ENCODE assay signal across 1 cellular context in the genomic region with DNA sequence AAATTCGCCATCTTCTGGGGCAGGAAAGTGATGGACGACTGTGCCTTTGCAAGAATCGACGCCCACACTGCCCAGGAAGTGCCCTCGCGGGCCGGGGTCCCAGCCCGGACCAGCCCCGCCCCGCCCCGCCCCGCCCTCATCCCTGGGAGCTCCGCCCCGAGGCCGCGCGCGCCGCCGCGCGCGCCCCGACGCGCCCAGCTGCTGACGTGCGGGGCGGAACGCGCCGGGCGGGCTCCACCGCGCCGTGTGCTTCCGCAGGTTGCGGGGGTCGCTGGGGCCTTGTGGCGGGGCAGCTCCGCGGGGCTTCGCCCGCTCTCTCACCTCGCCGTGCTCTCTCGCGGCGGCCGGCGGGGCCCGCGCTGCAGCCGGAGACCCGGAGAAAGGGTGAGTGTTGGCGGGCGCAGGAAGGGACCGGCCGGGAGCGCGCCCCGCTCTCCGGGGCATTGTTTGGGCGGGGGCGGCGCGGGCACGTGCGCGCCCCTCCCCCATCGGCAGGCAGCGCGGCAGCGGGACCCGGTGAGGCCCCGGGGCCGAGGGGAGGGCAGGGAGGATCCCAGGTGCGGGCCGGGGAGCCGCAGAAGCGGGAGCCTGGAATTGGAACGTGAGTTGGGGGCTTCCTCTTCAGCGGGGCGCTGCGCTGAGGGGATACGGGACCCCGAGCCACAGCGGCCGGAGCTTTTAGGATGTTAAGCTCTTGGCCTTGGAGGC.
TF ChIP-seq lines count a peak whose summit lies in the region.

A gene (plus strand): TSS at position 188 of the 708 bp plus-strand sequence. CDS start 17,366 bp downstream, outside the sequence.

TF ChIP-seq in K562, 482 proteins besides CTCF, POLR2A, EP300 and RAD21 (continued from another document and continues in another):
- TF ChIP-seq, protein P1, sequence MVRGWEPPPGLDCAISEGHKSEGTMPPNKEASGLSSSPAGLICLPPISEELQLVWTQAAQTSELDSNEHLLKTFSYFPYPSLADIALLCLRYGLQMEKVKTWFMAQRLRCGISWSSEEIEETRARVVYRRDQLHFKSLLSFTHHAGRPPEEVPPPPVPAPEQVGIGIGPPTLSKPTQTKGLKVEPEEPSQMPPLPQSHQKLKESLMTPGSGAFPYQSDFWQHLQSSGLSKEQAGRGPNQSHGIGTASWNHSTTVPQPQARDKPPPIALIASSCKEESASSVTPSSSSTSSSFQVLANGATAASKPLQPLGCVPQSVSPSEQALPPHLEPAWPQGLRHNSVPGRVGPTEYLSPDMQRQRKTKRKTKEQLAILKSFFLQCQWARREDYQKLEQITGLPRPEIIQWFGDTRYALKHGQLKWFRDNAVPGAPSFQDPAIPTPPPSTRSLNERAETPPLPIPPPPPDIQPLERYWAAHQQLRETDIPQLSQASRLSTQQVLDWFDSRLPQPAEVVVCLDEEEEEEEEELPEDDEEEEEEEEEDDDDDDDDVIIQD (CRISPR knock-in tag; IDR thresholded peaks at IDR 0.05): no peak
- TF ChIP-seq L3MBTL2 (IDR thresholded peaks at IDR 0.05) (peak; percentile 56), CCNT2 (IDR thresholded peaks at IDR 0.05; ENCODE audit: borderline replicate concordance, extremely low read depth, insufficient read length, low read depth, low read length) (peak; percentile 76), ZBTB1 (CRISPR knock-in tag; IDR thresholded peaks at IDR 0.05; ENCODE audit: borderline replicate concordance, low read depth) (peak; percentile 79), TSC22D4 (tag; IDR thresholded peaks at IDR 0.05) (no peak), HDAC1 (IDR thresholded peaks at IDR 0.05) (no peak), SMARCA4 (IDR thresholded peaks at IDR 0.05) (no peak), KLF13 (tag; IDR thresholded peaks at IDR 0.05; ENCODE audit: borderline replicate concordance, low read depth) (no peak), POLR2G (IDR thresholded peaks at IDR 0.05; ENCODE audit: low read depth, low read length) (peak; percentile 90), CREM (IDR thresholded peaks at IDR 0.05; ENCODE audit: low read depth) (peak; percentile 69; the same call in 1 of the 2 replicates), JUN (IDR thresholded peaks at IDR 0.05; ENCODE audit: borderline replicate concordance, low read depth, low read length) (no peak), JUN (CRISPR knock-in tag; IDR thresholded peaks at IDR 0.05; ENCODE audit: borderline replicate concordance) (no peak), RBM15 (IDR thresholded peaks at IDR 0.05; ENCODE audit: insufficient read depth, low read length) (no peak), ZNF644 (tag; IDR thresholded peaks at IDR 0.05; ENCODE audit: low read depth) (peak; percentile 87), ZNF133 (CRISPR knock-in tag; IDR thresholded peaks at IDR 0.05) (no peak), FOXK1 (CRISPR knock-in tag; IDR thresholded peaks at IDR 0.05; ENCODE audit: borderline replicate concordance) (no peak), ELF4 (CRISPR knock-in tag; IDR thresholded peaks at IDR 0.05) (no peak), HLTF (IDR thresholded peaks at IDR 0.05) (no peak), XRCC3 (IDR thresholded peaks at IDR 0.05) (no peak), DIDO1 (tag; IDR thresholded peaks at IDR 0.05; ENCODE audit: low read depth) (no peak), ZFP1 (CRISPR knock-in tag; IDR thresholded peaks at IDR 0.05) (no peak), PCBP1 (IDR thresholded peaks at IDR 0.05; ENCODE audit: low read depth, low read length, poor library complexity, severe bottlenecking) (no peak), RCOR1 (IDR thresholded peaks at IDR 0.05; ENCODE audit: borderline replicate concordance in 1 of 2, low read depth in 2 of 2, low read length in 2 of 2) (no peak)
- TF ChIP-seq, protein P2, sequence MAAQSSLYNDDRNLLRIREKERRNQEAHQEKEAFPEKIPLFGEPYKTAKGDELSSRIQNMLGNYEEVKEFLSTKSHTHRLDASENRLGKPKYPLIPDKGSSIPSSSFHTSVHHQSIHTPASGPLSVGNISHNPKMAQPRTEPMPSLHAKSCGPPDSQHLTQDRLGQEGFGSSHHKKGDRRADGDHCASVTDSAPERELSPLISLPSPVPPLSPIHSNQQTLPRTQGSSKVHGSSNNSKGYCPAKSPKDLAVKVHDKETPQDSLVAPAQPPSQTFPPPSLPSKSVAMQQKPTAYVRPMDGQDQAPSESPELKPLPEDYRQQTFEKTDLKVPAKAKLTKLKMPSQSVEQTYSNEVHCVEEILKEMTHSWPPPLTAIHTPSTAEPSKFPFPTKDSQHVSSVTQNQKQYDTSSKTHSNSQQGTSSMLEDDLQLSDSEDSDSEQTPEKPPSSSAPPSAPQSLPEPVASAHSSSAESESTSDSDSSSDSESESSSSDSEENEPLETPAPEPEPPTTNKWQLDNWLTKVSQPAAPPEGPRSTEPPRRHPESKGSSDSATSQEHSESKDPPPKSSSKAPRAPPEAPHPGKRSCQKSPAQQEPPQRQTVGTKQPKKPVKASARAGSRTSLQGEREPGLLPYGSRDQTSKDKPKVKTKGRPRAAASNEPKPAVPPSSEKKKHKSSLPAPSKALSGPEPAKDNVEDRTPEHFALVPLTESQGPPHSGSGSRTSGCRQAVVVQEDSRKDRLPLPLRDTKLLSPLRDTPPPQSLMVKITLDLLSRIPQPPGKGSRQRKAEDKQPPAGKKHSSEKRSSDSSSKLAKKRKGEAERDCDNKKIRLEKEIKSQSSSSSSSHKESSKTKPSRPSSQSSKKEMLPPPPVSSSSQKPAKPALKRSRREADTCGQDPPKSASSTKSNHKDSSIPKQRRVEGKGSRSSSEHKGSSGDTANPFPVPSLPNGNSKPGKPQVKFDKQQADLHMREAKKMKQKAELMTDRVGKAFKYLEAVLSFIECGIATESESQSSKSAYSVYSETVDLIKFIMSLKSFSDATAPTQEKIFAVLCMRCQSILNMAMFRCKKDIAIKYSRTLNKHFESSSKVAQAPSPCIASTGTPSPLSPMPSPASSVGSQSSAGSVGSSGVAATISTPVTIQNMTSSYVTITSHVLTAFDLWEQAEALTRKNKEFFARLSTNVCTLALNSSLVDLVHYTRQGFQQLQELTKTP (IDR thresholded peaks at IDR 0.05; ENCODE audit: low read depth in 1 of 2, partially characterized antibody in 2 of 2): no peak
- TF ChIP-seq, protein P3, sequence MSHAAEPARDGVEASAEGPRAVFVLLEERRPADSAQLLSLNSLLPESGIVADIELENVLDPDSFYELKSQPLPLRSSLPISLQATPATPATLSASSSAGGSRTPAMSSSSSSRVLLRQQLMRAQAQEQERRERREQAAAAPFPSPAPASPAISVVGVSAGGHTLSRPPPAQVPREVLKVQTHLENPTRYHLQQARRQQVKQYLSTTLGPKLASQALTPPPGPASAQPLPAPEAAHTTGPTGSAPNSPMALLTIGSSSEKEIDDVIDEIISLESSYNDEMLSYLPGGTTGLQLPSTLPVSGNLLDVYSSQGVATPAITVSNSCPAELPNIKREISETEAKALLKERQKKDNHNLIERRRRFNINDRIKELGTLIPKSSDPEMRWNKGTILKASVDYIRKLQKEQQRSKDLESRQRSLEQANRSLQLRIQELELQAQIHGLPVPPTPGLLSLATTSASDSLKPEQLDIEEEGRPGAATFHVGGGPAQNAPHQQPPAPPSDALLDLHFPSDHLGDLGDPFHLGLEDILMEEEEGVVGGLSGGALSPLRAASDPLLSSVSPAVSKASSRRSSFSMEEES (CRISPR knock-in tag; IDR thresholded peaks at IDR 0.05): no peak
- TF ChIP-seq, protein P4, sequence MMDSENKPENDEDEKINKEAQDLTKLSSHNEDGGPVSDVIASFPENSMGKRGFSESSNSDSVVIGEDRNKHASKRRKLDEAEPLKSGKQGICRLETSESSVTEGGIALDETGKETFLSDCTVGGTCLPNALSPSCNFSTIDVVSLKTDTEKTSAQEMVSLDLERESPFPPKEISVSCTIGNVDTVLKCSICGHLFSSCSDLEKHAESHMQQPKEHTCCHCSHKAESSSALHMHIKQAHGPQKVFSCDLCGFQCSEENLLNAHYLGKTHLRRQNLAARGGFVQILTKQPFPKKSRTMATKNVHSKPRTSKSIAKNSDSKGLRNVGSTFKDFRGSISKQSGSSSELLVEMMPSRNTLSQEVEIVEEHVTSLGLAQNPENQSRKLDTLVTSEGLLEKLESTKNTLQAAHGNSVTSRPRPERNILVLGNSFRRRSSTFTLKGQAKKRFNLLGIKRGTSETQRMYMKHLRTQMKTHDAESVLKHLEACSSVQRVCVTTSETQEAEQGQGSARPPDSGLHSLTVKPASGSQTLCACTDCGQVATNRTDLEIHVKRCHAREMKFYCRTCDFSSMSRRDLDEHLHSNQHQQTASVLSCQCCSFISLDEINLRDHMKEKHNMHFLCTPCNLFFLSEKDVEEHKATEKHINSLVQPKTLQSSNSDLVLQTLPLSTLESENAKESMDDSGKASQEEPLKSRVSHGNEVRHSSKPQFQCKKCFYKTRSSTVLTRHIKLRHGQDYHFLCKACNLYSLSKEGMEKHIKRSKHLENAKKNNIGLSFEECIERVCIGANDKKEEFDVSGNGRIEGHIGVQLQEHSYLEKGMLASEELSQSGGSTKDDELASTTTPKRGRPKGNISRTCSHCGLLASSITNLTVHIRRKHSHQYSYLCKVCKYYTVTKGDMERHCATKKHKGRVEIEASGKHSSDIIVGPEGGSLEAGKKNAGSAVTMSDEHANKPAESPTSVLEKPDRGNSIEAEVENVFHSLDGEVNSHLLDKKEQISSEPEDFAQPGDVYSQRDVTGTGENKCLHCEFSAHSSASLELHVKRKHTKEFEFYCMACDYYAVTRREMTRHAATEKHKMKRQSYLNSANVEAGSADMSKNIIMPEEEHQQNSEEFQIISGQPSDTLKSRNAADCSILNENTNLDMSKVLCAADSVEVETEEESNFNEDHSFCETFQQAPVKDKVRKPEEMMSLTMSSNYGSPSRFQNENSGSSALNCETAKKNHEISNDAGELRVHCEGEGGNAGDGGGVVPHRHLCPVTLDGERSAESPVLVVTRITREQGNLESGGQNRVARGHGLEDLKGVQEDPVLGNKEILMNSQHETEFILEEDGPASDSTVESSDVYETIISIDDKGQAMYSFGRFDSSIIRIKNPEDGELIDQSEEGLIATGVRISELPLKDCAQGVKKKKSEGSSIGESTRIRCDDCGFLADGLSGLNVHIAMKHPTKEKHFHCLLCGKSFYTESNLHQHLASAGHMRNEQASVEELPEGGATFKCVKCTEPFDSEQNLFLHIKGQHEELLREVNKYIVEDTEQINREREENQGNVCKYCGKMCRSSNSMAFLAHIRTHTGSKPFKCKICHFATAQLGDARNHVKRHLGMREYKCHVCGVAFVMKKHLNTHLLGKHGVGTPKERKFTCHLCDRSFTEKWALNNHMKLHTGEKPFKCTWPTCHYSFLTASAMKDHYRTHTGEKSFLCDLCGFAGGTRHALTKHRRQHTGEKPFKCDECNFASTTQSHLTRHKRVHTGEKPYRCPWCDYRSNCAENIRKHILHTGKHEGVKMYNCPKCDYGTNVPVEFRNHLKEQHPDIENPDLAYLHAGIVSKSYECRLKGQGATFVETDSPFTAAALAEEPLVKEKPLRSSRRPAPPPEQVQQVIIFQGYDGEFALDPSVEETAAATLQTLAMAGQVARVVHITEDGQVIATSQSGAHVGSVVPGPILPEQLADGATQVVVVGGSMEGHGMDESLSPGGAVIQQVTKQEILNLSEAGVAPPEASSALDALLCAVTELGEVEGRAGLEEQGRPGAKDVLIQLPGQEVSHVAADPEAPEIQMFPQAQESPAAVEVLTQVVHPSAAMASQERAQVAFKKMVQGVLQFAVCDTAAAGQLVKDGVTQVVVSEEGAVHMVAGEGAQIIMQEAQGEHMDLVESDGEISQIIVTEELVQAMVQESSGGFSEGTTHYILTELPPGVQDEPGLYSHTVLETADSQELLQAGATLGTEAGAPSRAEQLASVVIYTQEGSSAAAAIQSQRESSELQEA (IDR thresholded peaks at IDR 0.05; ENCODE audit: low read depth): no peak
- TF ChIP-seq, protein P5, sequence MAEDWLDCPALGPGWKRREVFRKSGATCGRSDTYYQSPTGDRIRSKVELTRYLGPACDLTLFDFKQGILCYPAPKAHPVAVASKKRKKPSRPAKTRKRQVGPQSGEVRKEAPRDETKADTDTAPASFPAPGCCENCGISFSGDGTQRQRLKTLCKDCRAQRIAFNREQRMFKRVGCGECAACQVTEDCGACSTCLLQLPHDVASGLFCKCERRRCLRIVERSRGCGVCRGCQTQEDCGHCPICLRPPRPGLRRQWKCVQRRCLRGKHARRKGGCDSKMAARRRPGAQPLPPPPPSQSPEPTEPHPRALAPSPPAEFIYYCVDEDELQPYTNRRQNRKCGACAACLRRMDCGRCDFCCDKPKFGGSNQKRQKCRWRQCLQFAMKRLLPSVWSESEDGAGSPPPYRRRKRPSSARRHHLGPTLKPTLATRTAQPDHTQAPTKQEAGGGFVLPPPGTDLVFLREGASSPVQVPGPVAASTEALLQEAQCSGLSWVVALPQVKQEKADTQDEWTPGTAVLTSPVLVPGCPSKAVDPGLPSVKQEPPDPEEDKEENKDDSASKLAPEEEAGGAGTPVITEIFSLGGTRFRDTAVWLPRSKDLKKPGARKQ (CRISPR knock-in tag; IDR thresholded peaks at IDR 0.05): no peak
- TF ChIP-seq, protein P6, sequence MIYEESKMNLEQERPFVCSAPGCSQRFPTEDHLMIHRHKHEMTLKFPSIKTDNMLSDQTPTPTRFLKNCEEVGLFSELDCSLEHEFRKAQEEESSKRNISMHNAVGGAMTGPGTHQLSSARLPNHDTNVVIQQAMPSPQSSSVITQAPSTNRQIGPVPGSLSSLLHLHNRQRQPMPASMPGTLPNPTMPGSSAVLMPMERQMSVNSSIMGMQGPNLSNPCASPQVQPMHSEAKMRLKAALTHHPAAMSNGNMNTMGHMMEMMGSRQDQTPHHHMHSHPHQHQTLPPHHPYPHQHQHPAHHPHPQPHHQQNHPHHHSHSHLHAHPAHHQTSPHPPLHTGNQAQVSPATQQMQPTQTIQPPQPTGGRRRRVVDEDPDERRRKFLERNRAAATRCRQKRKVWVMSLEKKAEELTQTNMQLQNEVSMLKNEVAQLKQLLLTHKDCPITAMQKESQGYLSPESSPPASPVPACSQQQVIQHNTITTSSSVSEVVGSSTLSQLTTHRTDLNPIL (CRISPR knock-in tag; IDR thresholded peaks at IDR 0.05): no peak
- TF ChIP-seq, protein P7, sequence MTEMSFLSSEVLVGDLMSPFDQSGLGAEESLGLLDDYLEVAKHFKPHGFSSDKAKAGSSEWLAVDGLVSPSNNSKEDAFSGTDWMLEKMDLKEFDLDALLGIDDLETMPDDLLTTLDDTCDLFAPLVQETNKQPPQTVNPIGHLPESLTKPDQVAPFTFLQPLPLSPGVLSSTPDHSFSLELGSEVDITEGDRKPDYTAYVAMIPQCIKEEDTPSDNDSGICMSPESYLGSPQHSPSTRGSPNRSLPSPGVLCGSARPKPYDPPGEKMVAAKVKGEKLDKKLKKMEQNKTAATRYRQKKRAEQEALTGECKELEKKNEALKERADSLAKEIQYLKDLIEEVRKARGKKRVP (CRISPR knock-in tag; IDR thresholded peaks at IDR 0.05): no peak
- TF ChIP-seq, protein P8, sequence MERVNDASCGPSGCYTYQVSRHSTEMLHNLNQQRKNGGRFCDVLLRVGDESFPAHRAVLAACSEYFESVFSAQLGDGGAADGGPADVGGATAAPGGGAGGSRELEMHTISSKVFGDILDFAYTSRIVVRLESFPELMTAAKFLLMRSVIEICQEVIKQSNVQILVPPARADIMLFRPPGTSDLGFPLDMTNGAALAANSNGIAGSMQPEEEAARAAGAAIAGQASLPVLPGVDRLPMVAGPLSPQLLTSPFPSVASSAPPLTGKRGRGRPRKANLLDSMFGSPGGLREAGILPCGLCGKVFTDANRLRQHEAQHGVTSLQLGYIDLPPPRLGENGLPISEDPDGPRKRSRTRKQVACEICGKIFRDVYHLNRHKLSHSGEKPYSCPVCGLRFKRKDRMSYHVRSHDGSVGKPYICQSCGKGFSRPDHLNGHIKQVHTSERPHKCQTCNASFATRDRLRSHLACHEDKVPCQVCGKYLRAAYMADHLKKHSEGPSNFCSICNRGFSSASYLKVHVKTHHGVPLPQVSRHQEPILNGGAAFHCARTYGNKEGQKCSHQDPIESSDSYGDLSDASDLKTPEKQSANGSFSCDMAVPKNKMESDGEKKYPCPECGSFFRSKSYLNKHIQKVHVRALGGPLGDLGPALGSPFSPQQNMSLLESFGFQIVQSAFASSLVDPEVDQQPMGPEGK (CRISPR knock-in tag; IDR thresholded peaks at IDR 0.05; ENCODE audit: borderline replicate concordance): no peak
